1 cellular context compared by ENCODE assay signal in the genomic region with DNA sequence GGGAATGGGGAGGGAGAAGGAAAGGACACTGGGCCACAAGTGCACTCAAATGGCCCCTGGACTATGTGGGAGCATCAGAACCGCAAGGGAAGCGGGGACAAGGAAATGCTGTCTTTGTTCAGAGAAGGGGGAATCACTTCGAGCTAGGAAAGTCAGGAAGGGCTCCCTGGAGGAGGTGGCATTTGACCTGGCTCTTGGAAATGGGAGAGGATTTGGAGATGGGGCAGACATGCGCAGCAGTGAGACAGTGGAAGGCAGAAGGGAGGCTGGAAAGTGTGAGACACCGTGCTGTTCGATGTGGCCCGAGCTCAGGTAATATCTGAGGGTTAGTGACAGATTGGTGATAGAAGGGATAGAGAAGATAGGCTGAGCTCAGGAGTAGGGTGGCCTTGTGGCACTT.
TF ChIP-seq lines count a peak whose summit lies in the region.

No MANE protein-coding gene starts in this region.

TF ChIP-seq in IMR-90, 13 proteins besides CTCF, POLR2A, EP300 and RAD21:
- TF ChIP-seq, protein P1, sequence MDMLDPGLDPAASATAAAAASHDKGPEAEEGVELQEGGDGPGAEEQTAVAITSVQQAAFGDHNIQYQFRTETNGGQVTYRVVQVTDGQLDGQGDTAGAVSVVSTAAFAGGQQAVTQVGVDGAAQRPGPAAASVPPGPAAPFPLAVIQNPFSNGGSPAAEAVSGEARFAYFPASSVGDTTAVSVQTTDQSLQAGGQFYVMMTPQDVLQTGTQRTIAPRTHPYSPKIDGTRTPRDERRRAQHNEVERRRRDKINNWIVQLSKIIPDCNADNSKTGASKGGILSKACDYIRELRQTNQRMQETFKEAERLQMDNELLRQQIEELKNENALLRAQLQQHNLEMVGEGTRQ (IDR thresholded peaks at IDR 0.05; ENCODE audit: low read depth, low read length) = no peak
- TF ChIP-seq CHD1 (IDR thresholded peaks at IDR 0.05; ENCODE audit: low read depth, low read length) (no peak), CEBPB (IDR thresholded peaks at IDR 0.05; ENCODE audit: low read depth, low read length) (no peak), RCOR1 (IDR thresholded peaks at IDR 0.05; ENCODE audit: insufficient replicate concordance, low read length) (no peak), MAFK (IDR thresholded peaks at IDR 0.05; ENCODE audit: low read depth, low read length) (no peak), NFE2L2 (IDR thresholded peaks at IDR 0.05; ENCODE audit: low read depth, low read length) (no peak), MAZ (IDR thresholded peaks at IDR 0.05; ENCODE audit: borderline replicate concordance, low read depth, low read length) (no peak), SMC3 (IDR thresholded peaks at IDR 0.05; ENCODE audit: low read depth, low read length) (no peak)
